In the genomic region with DNA sequence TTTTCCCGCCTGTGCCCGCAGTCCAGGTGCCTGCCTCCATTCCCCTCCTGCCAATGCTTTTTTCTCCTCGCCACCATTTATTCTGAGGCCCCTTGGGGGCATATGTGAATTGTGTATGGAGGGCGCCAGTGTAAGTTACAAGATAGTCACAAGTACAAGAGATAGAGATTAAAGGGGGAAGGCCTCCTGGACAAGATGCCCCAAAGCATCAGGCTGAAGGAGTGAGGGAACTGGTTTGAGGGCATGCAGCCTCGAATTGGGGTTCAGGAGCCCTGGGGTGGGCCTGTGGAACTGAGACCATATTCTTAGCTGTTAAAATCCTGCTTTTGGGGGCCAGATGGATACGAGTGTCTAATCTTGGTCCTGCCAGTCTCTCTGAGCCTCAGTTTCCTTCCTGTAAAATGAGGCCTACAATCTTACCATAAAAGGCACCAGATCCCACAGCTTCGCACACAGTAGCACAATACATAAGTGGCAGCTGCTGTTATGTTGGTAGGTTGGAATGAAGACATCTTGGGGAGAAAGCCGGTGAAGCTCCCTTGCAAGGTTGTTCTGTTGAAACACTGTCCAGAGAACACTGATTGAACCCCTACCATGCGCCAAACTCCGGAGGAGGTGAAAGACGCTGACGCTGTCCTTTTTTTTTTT, we compare ENCODE assay signal across 8 cellular contexts. TPM values are rescaled to one million over a fixed set of nuclear protein-coding genes. Genes with fewer than 3 reads are reported as not detected.
A peak's percentile ranks its signal among the peaks of the same experiment; 100 is the strongest.
DNase-seq lines count a peak whose midpoint lies in the region; ATAC-seq and TF ChIP-seq lines count a peak whose summit lies in the region.

No MANE protein-coding gene starts in this region.

- peaks cover 12% of the 10 kb centered on the region for H3K4me1 Mint-ChIP-seq in central memory CD8-positive, alpha-beta T cell

- H3K27me3 Mint-ChIP-seq in central memory CD8-positive, alpha-beta T cell = no peaks in the 10 kb centered on the region

- H3K23ac ChIP-seq in trophoblast cell (ENCODE audit: low read length) = no peak overlapping the region

- H3K4me2 ChIP-seq in DOHH2 (ENCODE audit: low read length) = peak overlapping the region; percentile 99
- peak overlapping the region; percentile 98 for H3K4me2 ChIP-seq in Karpas-422 (ENCODE audit: low read depth, low read length, poor library complexity, severe bottlenecking)
- peak overlapping the region; percentile 99 for H3K4me2 ChIP-seq in trophoblast cell (ENCODE audit: low read length)

- DNase-seq in Karpas-422 (no peak), trophoblast cell (no peak), NCI-H1105 (lab: John Stamatoyannopoulos, UW) (no peak), dedifferentiated amniotic fluid mesenchymal stem cell (ENCODE audit: extremely low spot score) (no peak), SIG-M5 treated with dmso at 0.1 percent for 504 hours (lab: John Stamatoyannopoulos, UW; ENCODE audit: unreplicated experiment) (no peak)
- DNase-seq in central memory CD8-positive, alpha-beta T cell (ENCODE audit: low spot score in 2 of 2) = no peak

- H3K27me3 ChIP-seq in DOHH2 (ENCODE audit: control insufficient read depth, low read length) (no peaks in the 10 kb centered on the region), Karpas-422 (ENCODE audit: low read length) (no peaks in the 10 kb centered on the region), trophoblast cell (ENCODE audit: insufficient read depth, low read length) (no peaks in the 10 kb centered on the region)

- no peak overlapping the region for H2BK5ac ChIP-seq in trophoblast cell (ENCODE audit: low read depth, low read length, poor library complexity)

- H3K4me3 ChIP-seq in DOHH2 (ENCODE audit: low read length) (peak overlapping the region; percentile 84), Karpas-422 (ENCODE audit: low read length) (peak overlapping the region; percentile 40; the same call in 1 of the 2 replicates), trophoblast cell (ENCODE audit: low read depth, low read length) (no peak overlapping the region)

- no CpG with 5 or more reads among the region's 12 CpGs for WGBS in trophoblast cell (ENCODE audit: extremely low coverage, insufficient coverage, insufficient read length)

- H3K14ac ChIP-seq in trophoblast cell (ENCODE audit: low read length) = no peak overlapping the region

- peaks cover 26% of the 10 kb centered on the region for H3K36me3 ChIP-seq in DOHH2 (ENCODE audit: control insufficient read depth, low read length)
- H3K36me3 ChIP-seq in Karpas-422 (ENCODE audit: insufficient read depth, low read length) = peaks cover 14% of the 10 kb centered on the region
- H3K36me3 ChIP-seq in trophoblast cell (ENCODE audit: control insufficient read depth in 1 of 2, insufficient read depth in 2 of 2, low read length in 2 of 2) = peaks cover 5 to 21% of the 10 kb centered on the region in 2 experiments

- H3K27ac ChIP-seq in DOHH2 (ENCODE audit: low read depth, low read length) (no peak overlapping the region), Karpas-422 (ENCODE audit: low read length) (no peak overlapping the region), trophoblast cell (ENCODE audit: low read depth, low read length) (no peak overlapping the region)

- peaks cover 16% of the 10 kb centered on the region for H3F3A ChIP-seq in DOHH2 (ENCODE audit: control insufficient read depth, insufficient read depth)

- H4K12ac ChIP-seq in trophoblast cell (ENCODE audit: low read depth, low read length) = no peak overlapping the region

- peak overlapping the region; percentile 75 for H3K4me3 Mint-ChIP-seq in central memory CD8-positive, alpha-beta T cell

- H4K20me1 ChIP-seq in DOHH2 (ENCODE audit: control insufficient read depth, insufficient read depth, low read depth, low read length) (no peaks in the 10 kb centered on the region), Karpas-422 (ENCODE audit: insufficient read depth, low read depth, low read length) (peaks cover 5% of the 10 kb centered on the region; the same call in 1 of the 2 replicates)

- no peak overlapping the region for H2AK5ac ChIP-seq in trophoblast cell (ENCODE audit: low read length)

- H3K9me2 ChIP-seq in DOHH2 (replicated peaks; ENCODE audit: control insufficient read depth, low read length) = no peaks in the 10 kb centered on the region
- H3K9me2 ChIP-seq in Karpas-422 (replicated peaks; ENCODE audit: insufficient read depth, low read length) = no peaks in the 10 kb centered on the region

- peak overlapping the region; percentile 8 for H4K8ac ChIP-seq in trophoblast cell (ENCODE audit: low read depth, low read length)

- H3K9me3 Mint-ChIP-seq in central memory CD8-positive, alpha-beta T cell = no peaks in the 10 kb centered on the region

- H3K4ac ChIP-seq in trophoblast cell (ENCODE audit: low read depth, low read length) = no peak overlapping the region

- H3K79me1 ChIP-seq in trophoblast cell (ENCODE audit: low read length) = peaks cover 16% of the 10 kb centered on the region

- ATAC-seq in central memory CD8-positive, alpha-beta T cell (replicated peaks; ENCODE audit: extremely low read depth, poor library complexity, severe bottlenecking) = no peak
- no peak for ATAC-seq in GM18867 (IDR thresholded peaks at IDR 0.05; ENCODE audit: unreplicated experiment)

- H3K9me3 ChIP-seq in DOHH2 (ENCODE audit: control insufficient read depth, insufficient read depth, low read length) (no peaks in the 10 kb centered on the region), Karpas-422 (ENCODE audit: low read length) (no peaks in the 10 kb centered on the region), trophoblast cell (ENCODE audit: insufficient read depth, low read depth, low read length) (no peaks in the 10 kb centered on the region)

- H3K27ac Mint-ChIP-seq in central memory CD8-positive, alpha-beta T cell (ENCODE audit: low read depth) = peak overlapping the region; percentile 62

- no peak overlapping the region for H2BK120ac ChIP-seq in trophoblast cell (ENCODE audit: insufficient read depth, low read length, poor library complexity)

- H2AFZ ChIP-seq in Karpas-422 (ENCODE audit: low read length) = peak overlapping the region; percentile 96
- no peak overlapping the region for H2AFZ ChIP-seq in trophoblast cell (ENCODE audit: insufficient read depth, low read length, poor library complexity)

- peak overlapping the region; percentile 10 for H2BK12ac ChIP-seq in trophoblast cell (ENCODE audit: low read length)

- H3K9ac ChIP-seq in Karpas-422 (ENCODE audit: low read length) = peak overlapping the region; percentile 66
- no peak overlapping the region for H3K9ac ChIP-seq in trophoblast cell (ENCODE audit: low read length)

- no peak overlapping the region for H4K91ac ChIP-seq in trophoblast cell (ENCODE audit: low read depth, low read length)

- H3K79me2 ChIP-seq in DOHH2 (ENCODE audit: control insufficient read depth, low read length) (peaks cover 33% of the 10 kb centered on the region), Karpas-422 (ENCODE audit: low read length) (peaks cover 10% of the 10 kb centered on the region; the same call in 1 of the 2 replicates), trophoblast cell (ENCODE audit: control insufficient read depth, insufficient read depth, low read length, poor library complexity) (peaks cover 6% of the 10 kb centered on the region)

- TF ChIP-seq CTCF in DOHH2 (IDR thresholded peaks at IDR 0.05; ENCODE audit: low read depth, low read length, poor library complexity, severe bottlenecking) = peak; percentile 11

- peaks cover 21% of the 10 kb centered on the region for H3K36me3 Mint-ChIP-seq in central memory CD8-positive, alpha-beta T cell (ENCODE audit: insufficient read depth)

- peaks cover 23% of the 10 kb centered on the region for H3K4me1 ChIP-seq in DOHH2 (ENCODE audit: control insufficient read depth, low read length)
- H3K4me1 ChIP-seq in Karpas-422 (ENCODE audit: low read length) = peaks cover 33% of the 10 kb centered on the region
- peaks cover 9 to 20% of the 10 kb centered on the region in 2 experiments for H3K4me1 ChIP-seq in trophoblast cell (ENCODE audit: control insufficient read depth in 1 of 2, insufficient read depth in 2 of 2, low read length in 2 of 2)

- H3K18ac ChIP-seq in trophoblast cell (ENCODE audit: low read length) = no peak overlapping the region

RNA-seq across cellular contexts. Expression of a gene that starts 0.5 kb away (rescaled TPM):
- total RNA-seq in Karpas-422 (2014; rRNA removed; shearing (Covaris generic); ENCODE audit: low replicate concordance) = 14.4 and 75.0 TPM in 2 replicates
- 13.7 and 13.9 TPM in 2 replicates for polyA plus RNA-seq in trophoblast cell (2013)

RNA-seq across cellular contexts. Expression of a gene that starts 25.7 kb away (rescaled TPM):
- total RNA-seq in Karpas-422 (2014; rRNA removed; shearing (Covaris generic); ENCODE audit: low replicate concordance) = 84.2 and 128 TPM in 2 replicates
- 201 and 203 TPM in 2 replicates for polyA plus RNA-seq in trophoblast cell (2013)
